ENCODE assay signal across 1 cellular context in the genomic region with DNA sequence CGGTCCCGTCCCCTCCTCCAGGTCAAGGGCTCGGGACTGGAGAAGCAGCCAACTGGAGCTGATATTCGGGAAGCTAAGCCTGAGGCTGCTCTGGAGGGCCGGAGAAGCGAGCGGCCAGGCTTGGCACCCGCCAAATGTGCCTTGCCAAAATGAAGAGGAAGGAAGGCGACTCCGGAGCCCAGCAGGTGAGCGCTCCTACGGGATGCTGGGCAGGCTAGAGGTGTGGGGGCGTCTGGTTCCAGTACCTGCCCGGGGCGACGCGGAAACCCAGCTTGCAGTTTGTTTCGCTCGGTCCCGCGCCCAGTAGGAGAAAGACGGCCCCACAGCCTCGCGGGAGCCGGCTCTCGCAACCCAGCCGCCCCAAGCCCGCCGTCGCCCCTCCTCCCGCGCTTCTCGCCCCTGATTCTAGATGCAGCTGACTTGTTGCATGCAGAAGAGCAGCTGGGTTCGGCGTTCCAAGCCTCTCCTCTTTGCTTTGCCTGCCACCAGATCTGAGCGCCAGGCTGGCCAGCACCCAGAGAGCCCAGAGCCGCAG.
A peak's percentile ranks its signal among the peaks of the same experiment; 100 is the strongest.
TF ChIP-seq lines count a peak whose summit lies in the region.

No MANE protein-coding gene starts in this region.

TF ChIP-seq in neural cell, 6 proteins besides CTCF, POLR2A, EP300 and RAD21 (continued from another document):
- TF ChIP-seq, protein P1, sequence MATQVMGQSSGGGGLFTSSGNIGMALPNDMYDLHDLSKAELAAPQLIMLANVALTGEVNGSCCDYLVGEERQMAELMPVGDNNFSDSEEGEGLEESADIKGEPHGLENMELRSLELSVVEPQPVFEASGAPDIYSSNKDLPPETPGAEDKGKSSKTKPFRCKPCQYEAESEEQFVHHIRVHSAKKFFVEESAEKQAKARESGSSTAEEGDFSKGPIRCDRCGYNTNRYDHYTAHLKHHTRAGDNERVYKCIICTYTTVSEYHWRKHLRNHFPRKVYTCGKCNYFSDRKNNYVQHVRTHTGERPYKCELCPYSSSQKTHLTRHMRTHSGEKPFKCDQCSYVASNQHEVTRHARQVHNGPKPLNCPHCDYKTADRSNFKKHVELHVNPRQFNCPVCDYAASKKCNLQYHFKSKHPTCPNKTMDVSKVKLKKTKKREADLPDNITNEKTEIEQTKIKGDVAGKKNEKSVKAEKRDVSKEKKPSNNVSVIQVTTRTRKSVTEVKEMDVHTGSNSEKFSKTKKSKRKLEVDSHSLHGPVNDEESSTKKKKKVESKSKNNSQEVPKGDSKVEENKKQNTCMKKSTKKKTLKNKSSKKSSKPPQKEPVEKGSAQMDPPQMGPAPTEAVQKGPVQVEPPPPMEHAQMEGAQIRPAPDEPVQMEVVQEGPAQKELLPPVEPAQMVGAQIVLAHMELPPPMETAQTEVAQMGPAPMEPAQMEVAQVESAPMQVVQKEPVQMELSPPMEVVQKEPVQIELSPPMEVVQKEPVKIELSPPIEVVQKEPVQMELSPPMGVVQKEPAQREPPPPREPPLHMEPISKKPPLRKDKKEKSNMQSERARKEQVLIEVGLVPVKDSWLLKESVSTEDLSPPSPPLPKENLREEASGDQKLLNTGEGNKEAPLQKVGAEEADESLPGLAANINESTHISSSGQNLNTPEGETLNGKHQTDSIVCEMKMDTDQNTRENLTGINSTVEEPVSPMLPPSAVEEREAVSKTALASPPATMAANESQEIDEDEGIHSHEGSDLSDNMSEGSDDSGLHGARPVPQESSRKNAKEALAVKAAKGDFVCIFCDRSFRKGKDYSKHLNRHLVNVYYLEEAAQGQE (IDR thresholded peaks at IDR 0.05; ENCODE audit: borderline replicate concordance), result no peak
- peak; percentile 6 for TF ChIP-seq POLR2AphosphoS5 (IDR thresholded peaks at IDR 0.05)
- no peak for TF ChIP-seq TAF1 (IDR thresholded peaks at IDR 0.05; ENCODE audit: low read depth)
